25 cellular contexts compared by ENCODE assay signal in genomic region chr10:132705943-132706342, GRCh38.
"Had no signal": no experiment of that assay in that cellular context is flagged by ENCODE, and none has a peak within 500 bp of the region (broad histone marks: within the 10 kb centered on the region; RNA-seq: fewer than 3 reads in every experiment).

No MANE protein-coding gene starts in this region.

- H3K27me3 Mint-ChIP-seq: dendritic cell treated with granulocyte-macrophage colony-stimulating factor and Interleukin-4, amounts not matched to agents 40 ng/mL and 50 ng/mL, for 4 days; naive thymus-derived CD8-positive, alpha-beta T cell; stimulated activated naive B cell treated with anti-CD40 and anti-IgM and Interleukin-4, amounts not matched to agents 10 μg/mL and 1 μg/mL and 100 μg/mL, for 72 hours; stimulated activated naive CD8-positive, alpha-beta T cell treated with anti-CD3 and anti-CD28 coated beads, Interleukin-15, Interleukin-2, amounts not matched to agents 100 ng/mL and 50 ng/mL, for 24 hours had no signal

- H3K4me1 Mint-ChIP-seq: stimulated activated naive B cell treated with anti-CD40 and anti-IgM and Interleukin-4, amounts not matched to agents 10 μg/mL and 1 μg/mL and 100 μg/mL, for 72 hours had no signal

- H3K4me3 Mint-ChIP-seq: dendritic cell treated with granulocyte-macrophage colony-stimulating factor and Interleukin-4, amounts not matched to agents 40 ng/mL and 50 ng/mL, for 4 days; naive thymus-derived CD8-positive, alpha-beta T cell; stimulated activated naive B cell treated with anti-CD40 and anti-IgM and Interleukin-4, amounts not matched to agents 10 μg/mL and 1 μg/mL and 100 μg/mL, for 72 hours; stimulated activated naive CD8-positive, alpha-beta T cell treated with anti-CD3 and anti-CD28 coated beads, Interleukin-15, Interleukin-2, amounts not matched to agents 100 ng/mL and 50 ng/mL, for 24 hours had no signal

- FAIRE-seq: islet of Langerhans, urothelium cell line had no signal

- H3K36me3 ChIP-seq: colonic mucosa, ovary had no signal

- ATAC-seq: lower lobe of right lung; naive thymus-derived CD8-positive, alpha-beta T cell; right cardiac atrium; stimulated activated naive B cell treated with anti-CD40 and anti-IgM and Interleukin-4, amounts not matched to agents 10 μg/mL and 1 μg/mL and 100 μg/mL, for 72 hours had no signal

- H3K9me3 ChIP-seq: colonic mucosa, ovary, psoas muscle had no signal

- H3K27ac Mint-ChIP-seq: dendritic cell treated with granulocyte-macrophage colony-stimulating factor and Interleukin-4, amounts not matched to agents 40 ng/mL and 50 ng/mL, for 4 days; stimulated activated naive B cell treated with anti-CD40 and anti-IgM and Interleukin-4, amounts not matched to agents 10 μg/mL and 1 μg/mL and 100 μg/mL, for 72 hours; stimulated activated naive CD8-positive, alpha-beta T cell treated with anti-CD3 and anti-CD28 coated beads, Interleukin-15, Interleukin-2, amounts not matched to agents 100 ng/mL and 50 ng/mL, for 24 hours had no signal

- H3K27ac ChIP-seq: colonic mucosa, esophagus squamous epithelium, heart right ventricle, lower lobe of right lung, ovary, psoas muscle, skin epidermis, thoracic aorta, tibial nerve, upper lobe of left lung had no signal

- H3K4me3 ChIP-seq: colonic mucosa, esophagus squamous epithelium, heart right ventricle, lower lobe of right lung, ovary, psoas muscle, skin epidermis, thoracic aorta, tibial nerve, upper lobe of left lung had no signal

- H3K27me3 ChIP-seq: colonic mucosa, esophagus squamous epithelium, heart right ventricle, ovary, tibial nerve, upper lobe of left lung had no signal

- H3K4me1 ChIP-seq: colonic mucosa, lower lobe of right lung, psoas muscle, upper lobe of left lung had no signal

- DNase-seq: colonic mucosa; effector memory CD4-positive, alpha-beta T cell; erythroblast; esophagus squamous epithelium; foreskin melanocyte; glutamatergic neuron; hippocampal formation; occipital lobe; stimulated activated CD4-positive, alpha-beta T cell treated with anti-CD3 and anti-CD28 coated beads, Interleukin-15, amount 100 ng/mL, for 24 hours; stimulated activated CD4-positive, alpha-beta T cell treated with anti-CD3 and anti-CD28 coated beads, Interleukin-2, amount 100 ng/mL, for 48 hours; stimulated activated naive B cell treated with anti-CD40 and anti-IgM and Interleukin-4, amounts not matched to agents 10 μg/mL and 1 μg/mL and 100 μg/mL, for 72 hours had no signal
